Comparison of ENCODE assay signal across 8 cellular contexts in genomic region chr16:11297492-11298142, GRCh38. TPM values are rescaled to one million over a fixed set of nuclear protein-coding genes. Genes with fewer than 3 reads are reported as not detected.
DNase-seq lines count a peak whose midpoint lies in the region; ATAC-seq and TF ChIP-seq lines count a peak whose summit lies in the region.

No MANE protein-coding gene starts in this region.

- peak; percentile 70 for ATAC-seq in HG02763 (IDR thresholded peaks at IDR 0.05; ENCODE audit: unreplicated experiment)
- ATAC-seq in lower lobe of right lung = peak; percentile 94

- intact Hi-C loops in colonic mucosa (cut with DNase I) (no loop called here), lower lobe of right lung (cut with DNase I) (no loop called here)

- peak overlapping the region; percentile 12 to 43 for H3K9ac ChIP-seq in colonic mucosa (ENCODE audit: low read depth in 2 of 2, low read length in 2 of 2)

- no peak overlapping the region for H3K27ac ChIP-seq in colonic mucosa
- peak overlapping the region; percentile 62 for H3K27ac ChIP-seq in lower lobe of right lung

- H3K36me3 ChIP-seq in colonic mucosa (no peaks in the 10 kb centered on the region), lower lobe of right lung (no peaks in the 10 kb centered on the region)

- H3K9me3 ChIP-seq in colonic mucosa (no peaks in the 10 kb centered on the region), lower lobe of right lung (no peaks in the 10 kb centered on the region)

- peaks cover 7% of the 10 kb centered on the region for H3K4me1 ChIP-seq in colonic mucosa
- H3K4me1 ChIP-seq in lower lobe of right lung = peaks cover 27% of the 10 kb centered on the region

- DNase-seq in DMS53 (lab: John Stamatoyannopoulos, UW) = peak; percentile 69
- no peak for DNase-seq in DMS53 treated with DMSO at 0.1 percent for 48 hours (lab: John Stamatoyannopoulos, UW; ENCODE audit: unreplicated experiment)
- DNase-seq in NCI-H2107 treated with DMSO at 0.1 percent for 48 hours (lab: John Stamatoyannopoulos, UW; ENCODE audit: unreplicated experiment) = peak; percentile 89
- peak; percentile 32 to 47 for DNase-seq in activated CD4-positive, alpha-beta T cell treated with anti-CD3 and anti-CD28 coated beads for 24 hours (ENCODE audit: low read depth in 2 of 2)
- DNase-seq in colonic mucosa = peak; percentile 66
- peak; percentile 87 for DNase-seq in lower lobe of right lung
- DNase-seq in stimulated activated CD8-positive, alpha-beta memory T cell treated with anti-CD3 and anti-CD28 coated beads, Interleukin-15, amount 100 ng/mL, for 1 hour (ENCODE audit: low read depth) = peak; percentile 39

- no peak overlapping the region for H3K4me3 ChIP-seq in colonic mucosa
- H3K4me3 ChIP-seq in lower lobe of right lung = peak overlapping the region; percentile 29

- TF ChIP-seq CTCF in colonic mucosa (IDR thresholded peaks at IDR 0.05) (no peak), lower lobe of right lung (IDR thresholded peaks at IDR 0.05) (peak; percentile 11)

- H3K27me3 ChIP-seq in colonic mucosa (no peaks in the 10 kb centered on the region), lower lobe of right lung (ENCODE audit: low read depth) (no peaks in the 10 kb centered on the region)

RNA-seq across cellular contexts. Expression of gene PRM1, which starts 16.5 kb away (rescaled TPM):
- not detected for total RNA-seq in colonic mucosa
- total RNA-seq in lower lobe of right lung = not detected

RNA-seq across cellular contexts. Expression of gene PRM2, which starts 21.3 kb away (rescaled TPM):
- total RNA-seq in colonic mucosa (not detected), lower lobe of right lung (not detected)

RNA-seq across cellular contexts. Expression of gene PRM3, which starts 24.2 kb away (rescaled TPM):
- total RNA-seq in colonic mucosa (not detected), lower lobe of right lung (not detected)

RNA-seq across cellular contexts. Expression of gene TNP2, which starts 28.5 kb away (rescaled TPM):
- total RNA-seq in colonic mucosa (not detected), lower lobe of right lung (not detected)

RNA-seq across cellular contexts. Expression of gene SOCS1, which starts 41.6 kb away (rescaled TPM):
- total RNA-seq in colonic mucosa = 1 to 10 TPM; 3.2 to 3.7 TPM
- 17.8 TPM for total RNA-seq in lower lobe of right lung
